ENCODE assay signal across 1 cellular context in genomic region chr2:225086915-225087314, GRCh38.
TF ChIP-seq lines count a peak whose summit lies in the region.

No MANE protein-coding gene starts in this region.

TF ChIP-seq in neural cell, 6 proteins besides CTCF, POLR2A, EP300 and RAD21 (continued from another document):
- TF ChIP-seq REST (IDR thresholded peaks at IDR 0.05; ENCODE audit: borderline replicate concordance) (peak; percentile 99), SMC3 (conservative IDR thresholded peaks at IDR 0.05; ENCODE audit: poor library complexity) (no peak)
